8 cellular contexts compared by ENCODE assay signal in the genomic region with DNA sequence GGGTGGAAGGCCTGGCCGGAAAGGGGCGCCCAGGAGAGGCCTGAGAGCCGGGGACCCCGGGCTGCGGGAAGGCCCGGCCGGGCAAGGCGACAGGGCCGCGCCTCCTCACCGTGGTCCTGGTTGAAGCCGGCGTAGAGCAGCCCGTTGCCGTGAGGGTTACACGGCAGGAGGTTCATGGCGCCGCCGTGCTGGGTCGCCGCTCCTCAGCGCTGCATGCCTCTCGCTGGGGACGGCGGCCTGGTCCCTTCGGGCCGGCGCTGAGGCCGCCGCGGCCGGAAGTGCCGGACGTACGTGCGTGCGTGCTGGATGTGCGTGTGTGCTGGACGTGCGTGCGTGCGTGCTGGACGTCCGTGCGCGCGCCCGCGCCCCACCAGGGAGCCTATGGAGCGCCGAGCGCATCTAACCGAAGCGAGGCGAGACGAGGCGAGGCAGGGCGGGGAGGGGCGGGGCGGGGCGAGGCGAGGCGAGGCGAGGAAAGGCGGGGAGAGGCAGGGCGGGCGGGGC. TPM values are rescaled to one million over a fixed set of nuclear protein-coding genes. Genes with fewer than 3 reads are reported as not detected.
A peak's percentile ranks its signal among the peaks of the same experiment; 100 is the strongest.
DNase-seq lines count a peak whose midpoint lies in the region; ATAC-seq and TF ChIP-seq lines count a peak whose summit lies in the region.

A gene (minus strand): TSS at position 280 of the 504 bp plus-strand sequence. CDS start 104 bp downstream, at position 176.

- H3K27me3 ChIP-seq in heart left ventricle: no peaks in the 10 kb centered on the region
- no peaks in the 10 kb centered on the region for H3K27me3 ChIP-seq in transverse colon

- H3K36me3 Mint-ChIP-seq in T-cell: peaks cover 5% of the 10 kb centered on the region

- 0 to 1% (median 1%) methylated on average over 52 to 59 of the region's 67 CpGs for WGBS in adipose tissue, 3 donors
- 0 to 1% (median 0%) methylated on average over 5 to 67 of the region's 67 CpGs for WGBS in heart left ventricle, 4 donors
- 0% methylated on average over 24 of the region's 67 CpGs; no CpG with 5 or more reads in 1 of the 2 donors for WGBS in transverse colon (ENCODE audit: low coverage in 1 of 2), 2 donors

- peak within 1 kb of the TSS; percentile 66 to 77 for H3K27ac Mint-ChIP-seq in T-cell

- peaks cover 0 to 18% (median 13%) of the 10 kb centered on the region in 9 donors for H3K36me3 ChIP-seq in heart left ventricle
- peaks cover 0 to 13% (median 7%) of the 10 kb centered on the region in 4 donors for H3K36me3 ChIP-seq in transverse colon

- POLR2A ChIA-PET in T-cell (lab: Charles Lee): no interaction called here

- peak within 1 kb of the TSS; percentile 80 to 84 (median 82) for H3K4me3 Mint-ChIP-seq in T-cell

- H3K4me1 Mint-ChIP-seq in T-cell: peaks cover 32 to 40% (median 36%) of the 10 kb centered on the region in 3 donors

- no peaks in the 10 kb centered on the region for H3K9me3 Mint-ChIP-seq in T-cell

- CTCF ChIA-PET in T-cell (lab: Charles Lee): no interaction called here

- TF ChIP-seq CTCF in GM12864 (IDR thresholded peaks at IDR 0.05; ENCODE audit: low read depth, low read length, missing control alignments) (no peak), heart left ventricle (IDR thresholded peaks at IDR 0.05) (no peak), transverse colon (IDR thresholded peaks at IDR 0.05) (no peak)

- ATAC-seq in HG02798 (IDR thresholded peaks at IDR 0.05; ENCODE audit: poor library complexity, unreplicated experiment) (peak; percentile 95), T-cell (replicated peaks in 1 of 4) (peak; percentile 90 to 92 (median 90)), heart left ventricle (peak; percentile 95 to 98 (median 97))

- peak within 1 kb of the TSS; percentile 90 for H3K27ac ChIP-seq in adipose tissue (ENCODE audit: low read depth, low read length)
- H3K27ac ChIP-seq in heart left ventricle: peak within 1 kb of the TSS; percentile 87 to 99 (median 96)
- H3K27ac ChIP-seq in transverse colon: peak within 1 kb of the TSS; percentile 99 to 100 (median 100)

- H3K4me1 ChIP-seq in heart left ventricle: peaks cover 0 to 40% (median 20%) of the 10 kb centered on the region in 12 donors
- peaks cover 14 to 27% (median 22%) of the 10 kb centered on the region in 4 donors for H3K4me1 ChIP-seq in transverse colon

- DNase-seq in GM12864 (ENCODE audit: low read depth) (peak; percentile 84), NCI-H1436 treated with DMSO at 0.1 percent for 48 hours (lab: John Stamatoyannopoulos, UW) (peak; percentile 72), T-cell (peak; percentile 74 to 91 (median 85)), heart left ventricle (peak; percentile 96 to 98 (median 97)), pons (ENCODE audit: low spot score) (peak; percentile 94), transverse colon (peak; percentile 96)

- peak; percentile 61 to 95 for TF ChIP-seq POLR2A in heart left ventricle (IDR thresholded peaks at IDR 0.05)
- peak; percentile 97 for TF ChIP-seq POLR2A in transverse colon (IDR thresholded peaks at IDR 0.05)

- in situ Hi-C loops in transverse colon (cut with MboI; ENCODE audit: low pct_ligation_motif_present in 1 of 4, low pct_unique_long_range_greater_than_20kb in 1 of 4, low sequenced_read_pairs in 3 of 4): no loop called here

- H3K4me3 ChIP-seq in GM12864 (ENCODE audit: low read depth, low read length) (peak within 1 kb of the TSS; percentile 97), heart left ventricle (peak within 1 kb of the TSS; percentile 76 to 100 (median 98)), transverse colon (peak within 1 kb of the TSS; percentile 82 to 100 (median 98))

- no peaks in the 10 kb centered on the region for H3K9me3 ChIP-seq in heart left ventricle
- no peaks in the 10 kb centered on the region for H3K9me3 ChIP-seq in transverse colon

- no peaks in the 10 kb centered on the region for H3K27me3 Mint-ChIP-seq in T-cell

- TF ChIP-seq EP300 in transverse colon (IDR thresholded peaks at IDR 0.05; ENCODE audit: low read depth): peak; percentile 93

- intact Hi-C loops in heart left ventricle (cut with DNase I): loop anchor here in 3 of 10 donors (1.0 to 5.0 kb wide), 5 partner anchors 50 to 104 kb away; a partner anchor contains a TSS
- intact Hi-C loops in transverse colon (cut with DNase I; ENCODE audit: low total_unique reads): no loop called here

RNA-seq across cellular contexts. Expression of the gene that starts here (rescaled TPM):
- total RNA-seq in T-cell (10 to 100 TPM; 57.3 to 81.5 (median 59.4) TPM), heart left ventricle (10 to 100 TPM; 33.9 to 48.2 (median 40.1) TPM), transverse colon (100 to 1,000 TPM in 1 of 4 donors, 10 to 100 TPM in 3; 68.1 to 108 (median 83.6) TPM)
- polyA plus RNA-seq in adipose tissue (10 to 100 TPM; 53.3 to 71.9 (median 65.0) TPM), heart left ventricle (10 to 100 TPM; 23.5 to 60.7 TPM)

Comparison
In these comparisons a context has a peak if more than half of its experiments do, and no peak if none do; other contexts are left out.
1. Peak in every context shown above with its lines: DNase-seq, ATAC-seq, H3K4me3 ChIP-seq and H3K27ac ChIP-seq.